12 cellular contexts compared by ENCODE assay signal in genomic region chr1:241697640-241698018, GRCh38. TPM values are rescaled to one million over a fixed set of nuclear protein-coding genes. Genes with fewer than 3 reads are reported as not detected.
"Had no signal": no experiment of that assay in that cellular context is flagged by ENCODE, and none has a peak within 500 bp of the region (broad histone marks: within the 10 kb centered on the region; RNA-seq: fewer than 3 reads in every experiment).

No MANE protein-coding gene starts in this region.

- FAIRE-seq: H1, H54 had no signal

- ATAC-seq: GM23338, HCT116 had no signal

- DNase-seq: GM23248, GOT3, H7, H9, HCEC 1CT, HFFc6 had no signal

- H3K4me1 ChIP-seq: HAP-1 had no signal

- H3K9ac ChIP-seq: GM23248 had no signal

- H3K4me1 Mint-ChIP-seq: GM23338, H9 had no signal

- H3K9me3 Mint-ChIP-seq: GM23338, H9, HFFc6 had no signal

- H3K27ac Mint-ChIP-seq: GM23338, H9, HFFc6 had no signal

- H3K4me3 ChIP-seq: GM23248, GM23338, HAP-1 had no signal

- H3K4me3 Mint-ChIP-seq: GM23338, H9, HFFc6 had no signal

- H3K9me3 ChIP-seq: HAP-1 had no signal

- H3K27ac ChIP-seq: GM23248 had no signal

- H3K36me3 ChIP-seq: HAP-1 had no signal

- H3K4me2 ChIP-seq: GM23338 had no signal

- H2AFZ ChIP-seq: GM23248, GM23338 had no signal

RNA-seq across cellular contexts. Expression of gene WDR64, which starts 45.5 kb away (rescaled TPM):
- total RNA-seq: GM23248, GM23338, H1, H4, H7, H9, HFFc6 had no signal
- polyA plus RNA-seq: GM23248, GM23338 had no signal
